In the genomic region with DNA sequence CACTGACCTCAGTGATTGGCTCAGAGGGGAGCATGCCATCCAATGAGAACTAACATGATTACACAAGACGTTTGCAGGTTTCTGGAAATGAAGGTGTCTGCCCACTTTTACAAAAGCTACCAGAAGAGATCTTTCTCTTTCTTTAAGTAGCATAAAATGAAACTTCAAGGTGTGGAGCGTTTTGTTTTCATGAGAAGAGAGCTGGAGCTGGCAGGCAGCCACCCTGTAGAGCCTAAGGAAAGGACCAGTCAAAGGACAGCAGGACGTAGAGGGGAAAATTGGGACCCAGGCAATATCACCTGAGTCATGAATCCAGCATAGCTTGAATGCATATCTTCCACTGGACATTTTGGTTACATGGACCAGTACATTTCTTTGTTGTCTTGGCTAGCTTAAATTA, we compare ENCODE assay signal across 25 cellular contexts.
"Had no signal": no experiment of that assay in that cellular context is flagged by ENCODE, and none has a peak within 500 bp of the region (broad histone marks: within the 10 kb centered on the region; RNA-seq: fewer than 3 reads in every experiment).

No MANE protein-coding gene starts in this region.

- H3K36me3 ChIP-seq: adrenal gland, esophagus squamous epithelium, gastroesophageal sphincter, heart right ventricle, WERI-Rb-1 had no signal

- DNase-seq: activated B cell treated with CpG ODN at 0.5 μM for 24 hours; activated CD4-positive, alpha-beta T cell treated with anti-CD3 and anti-CD28 coated beads for 48 hours; activated CD4-positive, alpha-beta T cell treated with anti-CD3 and anti-CD28 coated beads, Interleukin-2, amount 50 U/mL, for 1 hour; activated CD4-positive, alpha-beta T cell treated with anti-CD3 and anti-CD28 coated beads, Interleukin-2, amount 50 U/mL, for 48 hours; activated CD8-positive, alpha-beta memory T cell treated with anti-CD3 and anti-CD28 coated beads for 24 hours; activated CD8-positive, alpha-beta T cell treated with anti-CD3 and anti-CD28 coated beads for 36 hours; activated effector memory CD4-positive, alpha-beta T cell treated with anti-CD3 and anti-CD28 coated beads, Interleukin-2, amount 50 U/mL, for 16 hours; activated naive CD4-positive, alpha-beta T cell treated with anti-CD3 and anti-CD28 coated beads for 36 hours; activated naive CD8-positive, alpha-beta T cell treated with anti-CD3 and anti-CD28 coated beads for 36 hours; activated naive CD8-positive, alpha-beta T cell treated with anti-CD3 and anti-CD28 coated beads, Interleukin-2, amount 50 U/mL, for 24 hours; activated T-cell treated with anti-CD3 and anti-CD28 coated beads, Interleukin-2, amount 50 U/mL, for 48 hours; adrenal gland; amygdala; aorta; body of pancreas; caudate nucleus; effector CD8-positive, alpha-beta T cell; esophagus squamous epithelium; foreskin melanocyte; heart right ventricle; T-helper 17 cell; T1000; WERI-Rb-1 had no signal

- H3K4me1 ChIP-seq: body of pancreas, esophagus squamous epithelium had no signal

- H3K9me3 ChIP-seq: adrenal gland, body of pancreas, esophagus squamous epithelium, gastroesophageal sphincter, heart right ventricle had no signal

- H3K27me3 ChIP-seq: adrenal gland, body of pancreas, esophagus squamous epithelium, gastroesophageal sphincter, heart right ventricle had no signal

- H3K4me3 ChIP-seq: adrenal gland, body of pancreas, esophagus squamous epithelium, gastroesophageal sphincter, heart right ventricle had no signal

- H3K27ac ChIP-seq: adrenal gland, body of pancreas, epithelial cell of prostate, esophagus squamous epithelium, gastroesophageal sphincter, heart right ventricle, WERI-Rb-1 had no signal
